In genomic region chr2:24930768-24931167, GRCh38 we compare ENCODE assay signal across 10 cellular contexts. TPM values are rescaled to one million over a fixed set of nuclear protein-coding genes. Genes with fewer than 3 reads are reported as not detected.
DNase-seq lines count a peak whose midpoint lies in the region; ATAC-seq, FAIRE-seq and TF ChIP-seq lines count a peak whose summit lies in the region.
"Had no signal": no experiment of that assay in that cellular context is flagged by ENCODE, and none has a peak within 500 bp of the region (broad histone marks: within the 10 kb centered on the region; RNA-seq: fewer than 3 reads in every experiment).

No MANE protein-coding gene starts in this region.

- FAIRE-seq in HTR-8/SVneo (lab: Jason Lieb, UNC), result no peak

- DNase-seq in activated naive CD4-positive, alpha-beta T cell treated with anti-CD3 and anti-CD28 coated beads, Interleukin-2, amount 50 U/mL, for 72 hours (ENCODE audit: low spot score in 2 of 2), result peak in 1 of 2 donors; percentile 37
- DNase-seq in activated naive CD4-positive, alpha-beta T cell treated with Interleukin-2 at 50 U/mL for 16 hours, result no peak
- peak; percentile 60 for DNase-seq in activated CD8-positive, alpha-beta T cell treated with anti-CD3 and anti-CD28 coated beads for 36 hours
- no peak for DNase-seq in D341Med (ENCODE audit: low spot score)
- DNase-seq in sciatic nerve (ENCODE audit: low spot score), result no peak
- DNase-seq in HTR-8/SVneo (ENCODE audit: insufficient read length, low spot score), result no peak
- DNase-seq: CD8-positive, alpha-beta T cell; MG63 had no signal

- intact Hi-C loops in activated CD8-positive, alpha-beta T cell treated with anti-CD3 and anti-CD28 coated beads for 36 hours (cut with micrococcal nuclease), result no loop called here
- intact Hi-C loops in sciatic nerve (cut with DNase I), result no loop called here

- H3K9me3 Mint-ChIP-seq in activated naive CD4-positive, alpha-beta T cell treated with anti-CD3 and anti-CD28 coated beads, Interleukin-2, amount 50 U/mL, for 72 hours, result no peaks in the 10 kb centered on the region
- no peaks in the 10 kb centered on the region for H3K9me3 Mint-ChIP-seq in activated CD8-positive, alpha-beta T cell treated with anti-CD3 and anti-CD28 coated beads for 36 hours
- no peaks in the 10 kb centered on the region for H3K9me3 Mint-ChIP-seq in stimulated activated memory B cell treated with anti-CD40 and anti-IgM and Interleukin-4, amounts not matched to agents 10 μg/mL and 1 μg/mL and 100 μg/mL, for 72 hours
- H3K9me3 Mint-ChIP-seq: CD8-positive, alpha-beta T cell had no signal

- H3K4me1 Mint-ChIP-seq in activated CD8-positive, alpha-beta T cell treated with anti-CD3 and anti-CD28 coated beads for 36 hours (ENCODE audit: low read depth), result peaks cover 6% of the 10 kb centered on the region
- peaks cover 9% of the 10 kb centered on the region for H3K4me1 Mint-ChIP-seq in stimulated activated memory B cell treated with anti-CD40 and anti-IgM and Interleukin-4, amounts not matched to agents 10 μg/mL and 1 μg/mL and 100 μg/mL, for 72 hours

- POLR2A ChIA-PET in activated CD8-positive, alpha-beta T cell treated with anti-CD3 and anti-CD28 coated beads for 36 hours (lab: Charles Lee), result no interaction called here

- CTCF ChIA-PET in activated CD8-positive, alpha-beta T cell treated with anti-CD3 and anti-CD28 coated beads for 36 hours (lab: Charles Lee), result no interaction called here

- peak overlapping the region in 1 of 2 donors; percentile 46 for H3K27ac Mint-ChIP-seq in activated naive CD4-positive, alpha-beta T cell treated with anti-CD3 and anti-CD28 coated beads, Interleukin-2, amount 50 U/mL, for 72 hours
- no peak overlapping the region for H3K27ac Mint-ChIP-seq in activated CD8-positive, alpha-beta T cell treated with anti-CD3 and anti-CD28 coated beads for 36 hours
- peak overlapping the region; percentile 26 for H3K27ac Mint-ChIP-seq in stimulated activated memory B cell treated with anti-CD40 and anti-IgM and Interleukin-4, amounts not matched to agents 10 μg/mL and 1 μg/mL and 100 μg/mL, for 72 hours
- H3K27ac Mint-ChIP-seq: CD8-positive, alpha-beta T cell had no signal

- H3K36me3 Mint-ChIP-seq in activated naive CD4-positive, alpha-beta T cell treated with anti-CD3 and anti-CD28 coated beads, Interleukin-2, amount 50 U/mL, for 72 hours, result no peaks in the 10 kb centered on the region
- H3K36me3 Mint-ChIP-seq in activated CD8-positive, alpha-beta T cell treated with anti-CD3 and anti-CD28 coated beads for 36 hours (ENCODE audit: low read depth), result no peaks in the 10 kb centered on the region
- H3K36me3 Mint-ChIP-seq in stimulated activated memory B cell treated with anti-CD40 and anti-IgM and Interleukin-4, amounts not matched to agents 10 μg/mL and 1 μg/mL and 100 μg/mL, for 72 hours, result no peaks in the 10 kb centered on the region
- H3K36me3 Mint-ChIP-seq: CD8-positive, alpha-beta T cell had no signal

- peak; percentile 39 to 48 for ATAC-seq in activated naive CD4-positive, alpha-beta T cell treated with anti-CD3 and anti-CD28 coated beads, Interleukin-2, amount 50 U/mL, for 72 hours
- ATAC-seq in HG02973 (IDR thresholded peaks at IDR 0.05; ENCODE audit: unreplicated experiment), result peak; percentile 62
- peak; percentile 86 for ATAC-seq in activated CD8-positive, alpha-beta T cell treated with anti-CD3 and anti-CD28 coated beads for 36 hours
- ATAC-seq in stimulated activated memory B cell treated with anti-CD40 and anti-IgM and Interleukin-4, amounts not matched to agents 10 μg/mL and 1 μg/mL and 100 μg/mL, for 72 hours, result peak; percentile 62
- no peak for ATAC-seq in sciatic nerve
- ATAC-seq: CD8-positive, alpha-beta T cell had no signal

- H3K27me3 Mint-ChIP-seq in activated CD8-positive, alpha-beta T cell treated with anti-CD3 and anti-CD28 coated beads for 36 hours, result no peaks in the 10 kb centered on the region
- H3K27me3 Mint-ChIP-seq in stimulated activated memory B cell treated with anti-CD40 and anti-IgM and Interleukin-4, amounts not matched to agents 10 μg/mL and 1 μg/mL and 100 μg/mL, for 72 hours, result no peaks in the 10 kb centered on the region

- no peak overlapping the region for H3K4me3 Mint-ChIP-seq in activated CD8-positive, alpha-beta T cell treated with anti-CD3 and anti-CD28 coated beads for 36 hours
- H3K4me3 Mint-ChIP-seq in stimulated activated memory B cell treated with anti-CD40 and anti-IgM and Interleukin-4, amounts not matched to agents 10 μg/mL and 1 μg/mL and 100 μg/mL, for 72 hours, result no peak overlapping the region
- H3K4me3 Mint-ChIP-seq: CD8-positive, alpha-beta T cell had no signal

- no peak for TF ChIP-seq CTCF in activated CD8-positive, alpha-beta T cell treated with anti-CD3 and anti-CD28 coated beads for 36 hours (IDR thresholded peaks at IDR 0.05)

RNA-seq across cellular contexts. Expression of gene ADCY3, which starts 10.7 kb away (rescaled TPM):
- total RNA-seq in activated naive CD4-positive, alpha-beta T cell treated with anti-CD3 and anti-CD28 coated beads, Interleukin-2, amount 50 U/mL, for 72 hours, result 10 to 100 TPM; 15.8 to 51.4 TPM
- total RNA-seq in activated CD8-positive, alpha-beta T cell treated with anti-CD3 and anti-CD28 coated beads for 36 hours, result 10 to 100 TPM; 46.3 to 47.9 TPM
- 306 TPM for total RNA-seq in sciatic nerve

RNA-seq across cellular contexts. Expression of gene DNAJC27, which starts 41.0 kb away (rescaled TPM):
- total RNA-seq in activated naive CD4-positive, alpha-beta T cell treated with anti-CD3 and anti-CD28 coated beads, Interleukin-2, amount 50 U/mL, for 72 hours, result 1 to 10 TPM; 6.8 to 7.3 TPM
- 1 to 10 TPM; 5.2 to 6.6 TPM for total RNA-seq in activated CD8-positive, alpha-beta T cell treated with anti-CD3 and anti-CD28 coated beads for 36 hours
- 23.0 TPM for total RNA-seq in sciatic nerve
